Comparison of ENCODE assay signal across 13 cellular contexts in genomic region chr16:84774810-84775209, GRCh38. TPM values are rescaled to one million over a fixed set of nuclear protein-coding genes. Genes with fewer than 3 reads are reported as not detected.
DNase-seq lines count a peak whose midpoint lies in the region; ATAC-seq, FAIRE-seq and TF ChIP-seq lines count a peak whose summit lies in the region.
"Had no signal": no experiment of that assay in that cellular context is flagged by ENCODE, and none has a peak within 500 bp of the region (broad histone marks: within the 10 kb centered on the region; RNA-seq: fewer than 3 reads in every experiment).

No MANE protein-coding gene starts in this region.

- intact Hi-C loops in MCF 10A (cut with micrococcal nuclease) (no loop called here), breast epithelium (cut with DNase I; ENCODE audit: low total_unique reads) (no loop called here), aorta (cut with DNase I) (no loop called here)

- H4K20me1 ChIP-seq in keratinocyte (ENCODE audit: control insufficient read depth, extremely low read depth, insufficient read depth, low read length): no peaks in the 10 kb centered on the region

- peaks cover 7% of the 10 kb centered on the region for H3K36me3 ChIP-seq in breast epithelium
- peaks cover 31 to 43% of the 10 kb centered on the region in 2 experiments for H3K36me3 ChIP-seq in keratinocyte (ENCODE audit: control insufficient read depth in 2 of 2, extremely low read depth in 1 of 2, insufficient read depth in 2 of 2, low read length in 2 of 2)
- H3K36me3 ChIP-seq in aorta (ENCODE audit: control insufficient read depth in 1 of 2, insufficient read depth in 2 of 2, low read length in 1 of 2): peaks cover 0 to 3% of the 10 kb centered on the region in 2 donors

- H3K27me3 Mint-ChIP-seq in MCF 10A (ENCODE audit: insufficient read depth, unreplicated experiment): no peaks in the 10 kb centered on the region
- H3K27me3 Mint-ChIP-seq: CD4-positive, CD25-positive, alpha-beta regulatory T cell; stimulated activated naive B cell treated with anti-CD40 and anti-IgM and Interleukin-4, amounts not matched to agents 10 μg/mL and 1 μg/mL and 100 μg/mL, for 72 hours had no signal

- dilution Hi-C loops in keratinocyte (cut with MboI; ENCODE audit: extremely low pct_ligation_motif_present, low sequenced_read_pairs): no loop called here

- TF ChIP-seq CTCF in MCF 10A (IDR thresholded peaks at IDR 0.05; ENCODE audit: unreplicated experiment) (no peak), breast epithelium (IDR thresholded peaks at IDR 0.05) (no peak), astrocyte of the cerebellum (IDR thresholded peaks at IDR 0.05; ENCODE audit: low read depth, low read length, missing control alignments) (no peak), keratinocyte (optimal IDR thresholded peaks at IDR 0.05 in 1 of 3, IDR thresholded peaks at IDR 0.05 in 1 of 3, conservative IDR thresholded peaks at IDR 0.05 in 1 of 3; ENCODE audit: extremely low read depth in 1 of 3, insufficient read depth in 2 of 3, low read length in 3 of 3) (no peak)

- peaks cover 83% of the 10 kb centered on the region for H3K36me3 Mint-ChIP-seq in MCF 10A (ENCODE audit: insufficient read depth, unreplicated experiment)

- H3K9me3 ChIP-seq in breast epithelium (no peaks in the 10 kb centered on the region), keratinocyte (ENCODE audit: control insufficient read depth, low read depth, low read length) (no peaks in the 10 kb centered on the region), aorta (ENCODE audit: control insufficient read depth, low read length) (no peaks in the 10 kb centered on the region)

- DNase-seq in MCF 10A (ENCODE audit: unreplicated experiment) (peak; percentile 86), breast epithelium (ENCODE audit: low spot score in 2 of 2) (no peak), astrocyte of the cerebellum (ENCODE audit: low read depth) (peak; percentile 53), keratinocyte (ENCODE audit: low read depth, low spot score) (no peak), aorta (no peak)
- DNase-seq in activated CD8-positive, alpha-beta memory T cell treated with anti-CD3 and anti-CD28 coated beads, Interleukin-2, amount 50 U/mL, for 4 hours: no peak
- DNase-seq: activated T-cell treated with anti-CD3 and anti-CD28 coated beads, Interleukin-2, amount 50 U/mL, for 48 hours; CD4-positive, CD25-positive, alpha-beta regulatory T cell; stimulated activated naive B cell treated with anti-CD40 and anti-IgM and Interleukin-4, amounts not matched to agents 10 μg/mL and 1 μg/mL and 100 μg/mL, for 72 hours had no signal

- no peak overlapping the region for H3K9ac ChIP-seq in keratinocyte (ENCODE audit: control insufficient read depth, extremely low read depth, insufficient read depth, low read length)

- H3K27me3 ChIP-seq in breast epithelium: no peaks in the 10 kb centered on the region
- no peaks in the 10 kb centered on the region for H3K27me3 ChIP-seq in keratinocyte (ENCODE audit: control insufficient read depth, extremely low read depth, insufficient read depth, low read length)
- no peaks in the 10 kb centered on the region for H3K27me3 ChIP-seq in aorta (ENCODE audit: control insufficient read depth in 1 of 2, insufficient read depth in 2 of 2, low read length in 1 of 2)
- H3K27me3 ChIP-seq: hepatocyte had no signal

- FAIRE-seq in keratinocyte (lab: Jason Lieb, UNC): no peak

- POLR2A ChIA-PET in MCF 10A (lab: Yijun Ruan, JAX): interaction anchor here (0.6 to 1.3 kb wide), 4 partner anchors 11 to 87 kb away, joined by 3 to 4 read pairs (median 4); no protein-coding TSS in a partner anchor

- H3K4me3 Mint-ChIP-seq in MCF 10A (ENCODE audit: unreplicated experiment): no peak overlapping the region
- H3K4me3 Mint-ChIP-seq: CD4-positive, CD25-positive, alpha-beta regulatory T cell; stimulated activated naive B cell treated with anti-CD40 and anti-IgM and Interleukin-4, amounts not matched to agents 10 μg/mL and 1 μg/mL and 100 μg/mL, for 72 hours had no signal

- TF ChIP-seq POLR2A in breast epithelium (IDR thresholded peaks at IDR 0.05): no peak

- H3K27ac ChIP-seq in breast epithelium (no peak overlapping the region), keratinocyte (ENCODE audit: control insufficient read depth, insufficient read depth, low read length) (peak overlapping the region; percentile 8), aorta (ENCODE audit: low read depth in 1 of 2, low read length in 2 of 2) (no peak overlapping the region)
- H3K27ac ChIP-seq: hepatocyte, SK-N-MC had no signal

- in situ Hi-C loops in astrocyte of the cerebellum (cut with HindIII; ENCODE audit: low sequenced_read_pairs): no loop called here

- BruUV-seq in MCF 10A (replicated peaks; lab: Mats Ljungman, UMichigan): no TSS peak

- peaks cover 8% of the 10 kb centered on the region for H3K4me1 Mint-ChIP-seq in MCF 10A (ENCODE audit: insufficient read depth, unreplicated experiment)
- H3K4me1 Mint-ChIP-seq: stimulated activated naive B cell treated with anti-CD40 and anti-IgM and Interleukin-4, amounts not matched to agents 10 μg/mL and 1 μg/mL and 100 μg/mL, for 72 hours had no signal

- 70 to 78% methylated on average over 4 of the region's 4 CpGs for WGBS in aorta, 2 donors

- H3K4me2 ChIP-seq in keratinocyte (ENCODE audit: control insufficient read depth, extremely low read depth, insufficient read depth, low read depth, low read length): no peak overlapping the region
- H3K4me2 ChIP-seq: hepatocyte had no signal

- no peaks in the 10 kb centered on the region for H3K9me1 ChIP-seq in keratinocyte (ENCODE audit: control insufficient read depth, extremely low read depth, insufficient read depth, low read length)

- CTCF ChIA-PET in MCF 10A (lab: Yijun Ruan, JAX): interaction anchor here (0.6 to 4.3 kb wide), 4 partner anchors 9 to 268 kb away, joined by 3 to 14 read pairs (median 4); no protein-coding TSS in a partner anchor

- H3K4me1 ChIP-seq in breast epithelium: no peaks in the 10 kb centered on the region
- no peaks in the 10 kb centered on the region for H3K4me1 ChIP-seq in keratinocyte (ENCODE audit: control insufficient read depth, extremely low read depth, insufficient read depth, low read length)
- no peaks in the 10 kb centered on the region for H3K4me1 ChIP-seq in aorta (ENCODE audit: control insufficient read depth in 1 of 2, insufficient read depth in 2 of 2, low read length in 2 of 2)

- H3K9me3 Mint-ChIP-seq in MCF 10A (ENCODE audit: unreplicated experiment): no peaks in the 10 kb centered on the region
- H3K9me3 Mint-ChIP-seq: CD4-positive, CD25-positive, alpha-beta regulatory T cell; stimulated activated naive B cell treated with anti-CD40 and anti-IgM and Interleukin-4, amounts not matched to agents 10 μg/mL and 1 μg/mL and 100 μg/mL, for 72 hours had no signal

- no peak overlapping the region for H2AFZ ChIP-seq in keratinocyte (ENCODE audit: control insufficient read depth, low read length)
- H2AFZ ChIP-seq: hepatocyte had no signal

- H3K4me3 ChIP-seq in breast epithelium: no peak overlapping the region
- H3K4me3 ChIP-seq in astrocyte of the cerebellum (ENCODE audit: low read depth, low read length): no peak overlapping the region
- no peak overlapping the region for H3K4me3 ChIP-seq in keratinocyte (ENCODE audit: control insufficient read depth in 2 of 3, extremely low read depth in 1 of 3, insufficient read depth in 2 of 3, low read depth in 1 of 3, low read length in 3 of 3)
- no peak overlapping the region for H3K4me3 ChIP-seq in aorta (ENCODE audit: low read length in 2 of 2)
- H3K4me3 ChIP-seq: hepatocyte, SK-N-MC had no signal

- H3K27ac Mint-ChIP-seq in MCF 10A (ENCODE audit: low read depth, unreplicated experiment): peak overlapping the region; percentile 82
- H3K27ac Mint-ChIP-seq: stimulated activated naive B cell treated with anti-CD40 and anti-IgM and Interleukin-4, amounts not matched to agents 10 μg/mL and 1 μg/mL and 100 μg/mL, for 72 hours had no signal

- ATAC-seq in aorta (ENCODE audit: low FRiP score): peak; percentile 54
- ATAC-seq in HG03045 (IDR thresholded peaks at IDR 0.05; ENCODE audit: unreplicated experiment): no peak
- no peak for ATAC-seq in HG03342 (IDR thresholded peaks at IDR 0.05; ENCODE audit: unreplicated experiment)
- ATAC-seq: stimulated activated naive B cell treated with anti-CD40 and anti-IgM and Interleukin-4, amounts not matched to agents 10 μg/mL and 1 μg/mL and 100 μg/mL, for 72 hours had no signal

- H3K79me2 ChIP-seq in keratinocyte (ENCODE audit: control insufficient read depth, insufficient read depth, low read length): no peaks in the 10 kb centered on the region

RNA-seq across cellular contexts. Expression of gene CRISPLD2, which starts 45.0 kb away (rescaled TPM):
- total RNA-seq in MCF 10A (2022) (0.28 TPM in 1 of 2 replicates, not detected in the other), breast epithelium (100 to 1,000 TPM in 2 of 3 donors, 10 to 100 TPM in 1; 94.7 to 386 (median 216) TPM), aorta (100 to 1,000 TPM; 108 to 192 TPM)
- polyA plus RNA-seq in keratinocyte (1.2 to 2.0 TPM (median 1.3 TPM) in 3 replicates), aorta (10 to 100 TPM in 1 of 2 donors, 1 to 10 TPM in 1; 8.9 to 33.3 TPM)
- polyA plus RNA-seq in keratinocyte (2011; ENCODE audit: low read depth): 8.2 TPM
- 0.60 and 0.70 TPM in 2 replicates for polyA plus RNA-seq in keratinocyte (2011; cell fraction: cytosol; rRNA removed)
- 3.2 and 3.3 TPM in 2 replicates for polyA plus RNA-seq in keratinocyte (2011; cell fraction: nucleus; rRNA removed)
- 0.97 and 5.1 TPM in 2 replicates for polyA plus RNA-seq in keratinocyte (2012; ENCODE audit: low replicate concordance)
- polyA minus RNA-seq in keratinocyte: 1.6 to 3.5 TPM (median 3.4 TPM) in 3 replicates
- 0.96 TPM for polyA minus RNA-seq in keratinocyte (2011; cell fraction: cytosol; rRNA and poly(A)+ RNA removed)
- polyA minus RNA-seq in keratinocyte (2011; cell fraction: nucleus; rRNA and poly(A)+ RNA removed): 6.3 TPM in 2 replicates

Comparison
In these comparisons a context has a peak if more than half of its experiments do, and no peak if none do; other contexts are left out.
1. DNase-seq: peak in MCF 10A (single experiment) and astrocyte of the cerebellum (single experiment); none in breast epithelium (0 of 2), keratinocyte (single experiment), aorta (0 of 2) and activated CD8-positive, alpha-beta memory T cell treated with anti-CD3 and anti-CD28 coated beads, Interleukin-2, amount 50 U/mL, for 4 hours (single experiment).
2. RNA of gene CRISPLD2, which starts 45.0 kb away (total RNA-seq): 94.7 to 386 TPM in breast epithelium and 108 to 192 TPM in aorta; 0.28 TPM in MCF 10A; every median in the first group is over 10 times any median in the second.